ENCODE assay signal across 9 cellular contexts in the genomic region with DNA sequence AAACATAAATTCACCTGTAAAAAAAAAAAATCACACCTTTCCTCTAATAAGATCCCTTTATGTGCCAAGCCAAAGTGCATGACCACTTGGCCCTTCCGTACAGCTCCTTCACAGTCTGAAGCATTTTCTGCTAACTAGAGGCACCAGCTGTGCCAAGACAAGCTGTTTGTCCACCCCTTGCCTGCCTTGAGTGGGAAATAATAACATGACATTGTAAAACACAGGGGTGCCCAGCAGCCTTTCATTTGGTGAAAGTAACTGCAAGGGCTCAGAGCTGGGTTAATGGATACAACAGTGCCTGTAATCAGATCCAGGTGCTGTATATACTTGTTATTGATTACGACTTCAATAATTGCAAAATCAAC.
DNase-seq lines count a peak whose midpoint lies in the region; ATAC-seq lines count a peak whose summit lies in the region.
"Had no signal": no experiment of that assay in that cellular context is flagged by ENCODE, and none has a peak within 500 bp of the region (broad histone marks: within the 10 kb centered on the region; RNA-seq: fewer than 3 reads in every experiment).

No MANE protein-coding gene starts in this region.

- peak; percentile 5 for ATAC-seq in GM18499 (IDR thresholded peaks at IDR 0.05; ENCODE audit: insufficient read depth, unreplicated experiment)
- ATAC-seq in GM19467 (IDR thresholded peaks at IDR 0.05; ENCODE audit: unreplicated experiment): peak; percentile 13
- peak; percentile 10 for ATAC-seq in HG03439 (IDR thresholded peaks at IDR 0.05; ENCODE audit: unreplicated experiment)
- no peak for ATAC-seq in central memory CD8-positive, alpha-beta T cell (replicated peaks; ENCODE audit: extremely low read depth, poor library complexity, severe bottlenecking)
- ATAC-seq in HG02973 (IDR thresholded peaks at IDR 0.05; ENCODE audit: unreplicated experiment): no peak
- ATAC-seq: left lobe of liver had no signal

- H3K4me1 Mint-ChIP-seq in central memory CD8-positive, alpha-beta T cell: peaks cover 68% of the 10 kb centered on the region

- peak overlapping the region; percentile 76 for H3K4me3 Mint-ChIP-seq in central memory CD8-positive, alpha-beta T cell

- peaks cover 13% of the 10 kb centered on the region for H3K36me3 Mint-ChIP-seq in central memory CD8-positive, alpha-beta T cell (ENCODE audit: insufficient read depth)

- peak overlapping the region; percentile 94 for H3K27ac Mint-ChIP-seq in central memory CD8-positive, alpha-beta T cell (ENCODE audit: low read depth)

- H3K9me3 Mint-ChIP-seq in central memory CD8-positive, alpha-beta T cell: peaks cover 6% of the 10 kb centered on the region

- no peaks in the 10 kb centered on the region for H3K27me3 Mint-ChIP-seq in central memory CD8-positive, alpha-beta T cell

- DNase-seq in central memory CD8-positive, alpha-beta T cell (ENCODE audit: low spot score in 2 of 2): no peak
- DNase-seq in superior temporal gyrus (ENCODE audit: extremely low spot score): no peak
- no peak for DNase-seq in NCI-H2081 treated with DMSO at 0.1 percent for 48 hours (lab: John Stamatoyannopoulos, UW)
- no peak for DNase-seq in HuH-7.5 (ENCODE audit: low spot score)

Comparison
In these comparisons a context has a peak if more than half of its experiments do, and no peak if none do; other contexts are left out.
1. ATAC-seq: peak in GM18499 (single experiment), GM19467 (single experiment) and HG03439 (single experiment); none in central memory CD8-positive, alpha-beta T cell (single experiment) and HG02973 (single experiment).